8 cellular contexts compared by ENCODE assay signal in the genomic region with DNA sequence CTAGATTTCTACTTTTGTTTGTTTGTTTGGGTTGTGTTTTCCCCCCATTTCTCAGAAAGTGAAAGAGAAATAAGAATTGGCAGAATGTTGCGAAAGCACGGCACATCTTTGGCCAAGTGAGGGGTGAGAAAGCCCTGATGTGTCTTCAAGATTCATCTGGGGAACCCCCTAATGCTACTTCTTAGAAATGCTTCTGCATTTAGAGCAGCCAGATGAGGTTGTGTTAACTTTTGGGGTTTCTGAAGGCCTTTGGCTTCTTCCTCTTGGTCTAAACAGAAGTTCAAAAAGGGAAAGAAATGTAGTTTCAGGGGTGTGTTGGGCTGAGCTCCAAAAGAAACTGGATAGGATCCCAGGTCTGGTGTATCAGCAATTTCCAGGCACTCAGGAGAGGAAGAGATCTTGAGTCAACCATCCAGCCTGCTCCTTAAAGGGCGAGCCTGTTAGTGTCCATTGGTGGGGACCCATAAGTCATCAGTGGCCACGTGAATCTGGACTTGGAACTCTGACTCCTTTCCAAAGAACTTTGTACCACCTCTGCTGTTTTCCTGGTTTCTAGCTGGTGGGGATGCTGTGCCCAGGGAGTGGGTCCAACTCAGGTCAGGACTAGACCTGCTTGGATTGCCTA. TPM values are rescaled to one million over a fixed set of nuclear protein-coding genes. Genes with fewer than 3 reads are reported as not detected.
A peak's percentile ranks its signal among the peaks of the same experiment; 100 is the strongest.
DNase-seq lines count a peak whose midpoint lies in the region; ATAC-seq, FAIRE-seq and TF ChIP-seq lines count a peak whose summit lies in the region.

No MANE protein-coding gene starts in this region.

- H3K4me3 ChIP-seq in fibroblast of pulmonary artery (replicated peaks; ENCODE audit: low read depth, low read length), result peak overlapping the region; percentile 15
- H3K4me3 ChIP-seq in skeletal muscle satellite cell (ENCODE audit: low read length), result no peak overlapping the region

- no peaks in the 10 kb centered on the region for H3K27me3 ChIP-seq in skeletal muscle satellite cell (ENCODE audit: control insufficient read depth, insufficient read depth, low read length)

- peak; percentile 55 for ATAC-seq in GM21447 (IDR thresholded peaks at IDR 0.05; ENCODE audit: unreplicated experiment)

- peak overlapping the region; percentile 99 for H3K9ac ChIP-seq in skeletal muscle satellite cell (ENCODE audit: low read depth, low read length)

- peak overlapping the region; percentile 94 for H3K4me2 ChIP-seq in skeletal muscle satellite cell (ENCODE audit: low read length)

- peaks cover 45% of the 10 kb centered on the region for H3K4me1 ChIP-seq in skeletal muscle satellite cell (ENCODE audit: control insufficient read depth, insufficient read depth, low read length)

- no peak for TF ChIP-seq CTCF in fibroblast of pulmonary artery (IDR thresholded peaks at IDR 0.05; ENCODE audit: low read length, missing control alignments)

- H3K9me3 ChIP-seq in skeletal muscle satellite cell (replicated peaks; ENCODE audit: low read length), result no peaks in the 10 kb centered on the region

- peak; percentile 78 for DNase-seq in EH (ENCODE audit: low read depth)
- peak; percentile 27 for DNase-seq in KBM-7
- DNase-seq in activated CD8-positive, alpha-beta memory T cell treated with anti-CD3 and anti-CD28 coated beads for 4 hours (ENCODE audit: low read depth in 2 of 2), result peak; percentile 26 to 48
- DNase-seq in fibroblast of pulmonary artery (ENCODE audit: low read depth), result peak; percentile 79
- DNase-seq in NCI-H345 (lab: John Stamatoyannopoulos, UW), result no peak
- DNase-seq in frontal cortex (ENCODE audit: low spot score in 2 of 2), result no peak

- peaks cover 87% of the 10 kb centered on the region for H3K36me3 ChIP-seq in skeletal muscle satellite cell (ENCODE audit: insufficient read depth, low read length)

- in situ Hi-C loops in KBM-7 (cut with MboI; ENCODE audit: low pct_unique_long_range_greater_than_20kb, low sequenced_read_pairs), result no loop called here

- no peak for FAIRE-seq in frontal cortex (lab: Jason Lieb, UNC)

RNA-seq across cellular contexts. Expression of a gene that starts 6.5 kb away (rescaled TPM):
- 35.2 and 70.1 TPM in 2 replicates for total RNA-seq in skeletal muscle satellite cell (2012; rRNA removed)
- 2.0 TPM for total RNA-seq in frontal cortex

Comparison
In these comparisons a context has a peak if more than half of its experiments do, and no peak if none do; other contexts are left out.
1. DNase-seq: peak in EH (single experiment), KBM-7 (single experiment), activated CD8-positive, alpha-beta memory T cell treated with anti-CD3 and anti-CD28 coated beads for 4 hours (2 of 2) and fibroblast of pulmonary artery (single experiment); none in NCI-H345 (single experiment) and frontal cortex (0 of 2).